ENCODE assay signal across 8 cellular contexts in the genomic region with DNA sequence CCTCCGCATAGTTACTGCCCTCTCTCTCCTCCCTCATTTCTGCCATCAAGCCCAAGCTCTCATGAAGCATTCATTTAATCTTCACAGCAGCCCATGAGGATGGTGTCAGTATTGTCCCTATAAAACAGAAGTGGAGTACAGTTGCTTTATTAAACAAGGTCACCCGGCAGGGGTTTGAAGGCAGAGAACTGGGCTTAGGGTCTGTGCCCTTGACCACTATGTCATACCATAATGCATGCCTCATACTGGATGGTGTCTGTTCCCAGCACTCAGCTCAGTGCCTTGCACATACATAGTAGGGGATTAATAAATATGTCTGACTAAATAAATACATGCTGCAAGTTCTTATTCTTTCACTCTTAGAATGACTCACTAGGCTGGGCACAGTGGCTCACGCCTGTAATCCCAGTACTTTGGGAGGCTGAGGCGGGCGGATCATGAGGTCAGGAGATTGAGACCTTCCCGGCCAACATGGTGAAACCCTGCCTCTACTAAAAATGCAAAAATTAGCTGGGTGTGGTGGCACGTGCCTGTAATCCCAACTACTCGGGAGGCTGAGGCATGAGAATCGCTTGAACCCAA. TPM values are rescaled to one million over a fixed set of nuclear protein-coding genes. Genes with fewer than 3 reads are reported as not detected.
A peak's percentile ranks its signal among the peaks of the same experiment; 100 is the strongest.
DNase-seq lines count a peak whose midpoint lies in the region; ATAC-seq and TF ChIP-seq lines count a peak whose summit lies in the region.
"Not testable (repeated sequence)": the region's sequence is repeated elsewhere in the genome, so short reads cannot be mapped to it uniquely, and the experiment has no call there.

No MANE protein-coding gene starts in this region.

- peak overlapping the region; percentile 93 for H3K27ac Mint-ChIP-seq in activated CD8-positive, alpha-beta T cell treated with anti-CD3 and anti-CD28 coated beads for 36 hours
- peak overlapping the region; percentile 90 for H3K27ac Mint-ChIP-seq in stimulated activated effector memory CD8-positive, alpha-beta T cell treated with anti-CD3 and anti-CD28 coated beads, Interleukin-12 subunit alpha, Interleukin-12 subunit beta, amount 100 ng/mL, for 72 hours

- not testable (repeated sequence) for H3K36me3 ChIP-seq in duodenal mucosa (ENCODE audit: control insufficient read depth in 1 of 2, insufficient read depth in 2 of 2, low read length in 2 of 2); lower lobe of right lung

- peak overlapping the region; percentile 41 to 68 for H3K9ac ChIP-seq in duodenal mucosa (ENCODE audit: low read depth in 1 of 2, low read length in 2 of 2)

- H3K27me3 ChIP-seq in duodenal mucosa (ENCODE audit: control insufficient read depth in 1 of 2, insufficient read depth in 2 of 2, low read length in 2 of 2); lower lobe of right lung (ENCODE audit: low read depth): not testable (repeated sequence)

- not testable (repeated sequence) for H3K9me3 Mint-ChIP-seq in activated CD8-positive, alpha-beta T cell treated with anti-CD3 and anti-CD28 coated beads for 36 hours; stimulated activated effector memory CD8-positive, alpha-beta T cell treated with anti-CD3 and anti-CD28 coated beads, Interleukin-12 subunit alpha, Interleukin-12 subunit beta, amount 100 ng/mL, for 72 hours

- not testable (repeated sequence) for H3K36me3 Mint-ChIP-seq in activated CD8-positive, alpha-beta T cell treated with anti-CD3 and anti-CD28 coated beads for 36 hours (ENCODE audit: low read depth)
- H3K36me3 Mint-ChIP-seq in stimulated activated effector memory CD8-positive, alpha-beta T cell treated with anti-CD3 and anti-CD28 coated beads, Interleukin-12 subunit alpha, Interleukin-12 subunit beta, amount 100 ng/mL, for 72 hours: peaks cover 30% of the 10 kb centered on the region

- DNase-seq in ELR (ENCODE audit: low read depth) (peak; percentile 62), M059J (ENCODE audit: low read depth) (peak; percentile 52)
- peak; percentile 64 for DNase-seq in activated CD8-positive, alpha-beta T cell treated with anti-CD3 and anti-CD28 coated beads for 36 hours
- not testable (repeated sequence) for DNase-seq in lower lobe of right lung
- DNase-seq in stimulated activated effector memory CD8-positive, alpha-beta T cell treated with anti-CD3 and anti-CD28 coated beads, Interleukin-12 subunit alpha, Interleukin-12 subunit beta, amount 100 ng/mL, for 72 hours (ENCODE audit: low spot score in 2 of 2): peak; percentile 13 to 82

- CTCF ChIA-PET in activated CD8-positive, alpha-beta T cell treated with anti-CD3 and anti-CD28 coated beads for 36 hours (lab: Charles Lee): interaction anchor here (0.8 to 3.0 kb wide), 12 partner anchors 11 to 148 kb away, joined by 3 to 19 read pairs (median 6); partner anchors contain the start of genes SEC11A and WDR73

- H3K4me3 ChIP-seq in duodenal mucosa (ENCODE audit: low read depth in 1 of 2, low read length in 2 of 2) (peak overlapping the region; percentile 58 to 68), lower lobe of right lung (peak overlapping the region; percentile 33)

- peaks cover 13 to 23% of the 10 kb centered on the region in 2 donors for H3K4me1 ChIP-seq in duodenal mucosa (ENCODE audit: control insufficient read depth in 1 of 2, insufficient read depth in 2 of 2, low read length in 2 of 2)
- peaks cover 21% of the 10 kb centered on the region for H3K4me1 ChIP-seq in lower lobe of right lung

- H3K27me3 Mint-ChIP-seq in activated CD8-positive, alpha-beta T cell treated with anti-CD3 and anti-CD28 coated beads for 36 hours: not testable (repeated sequence)

- POLR2A ChIA-PET in activated CD8-positive, alpha-beta T cell treated with anti-CD3 and anti-CD28 coated beads for 36 hours (lab: Charles Lee): interaction anchor here (0.6 to 3.9 kb wide), 11 partner anchors 10 to 672 kb away, joined by 4 to 42 read pairs (median 7); partner anchors contain the start of genes SEC11A, WDR73 and ZNF592

- H3K4me1 Mint-ChIP-seq in activated CD8-positive, alpha-beta T cell treated with anti-CD3 and anti-CD28 coated beads for 36 hours (ENCODE audit: low read depth): peaks cover 55% of the 10 kb centered on the region
- peaks cover 44% of the 10 kb centered on the region for H3K4me1 Mint-ChIP-seq in stimulated activated effector memory CD8-positive, alpha-beta T cell treated with anti-CD3 and anti-CD28 coated beads, Interleukin-12 subunit alpha, Interleukin-12 subunit beta, amount 100 ng/mL, for 72 hours

- ATAC-seq in GM21423 (IDR thresholded peaks at IDR 0.05; ENCODE audit: unreplicated experiment): peak; percentile 29
- ATAC-seq in HG03045 (IDR thresholded peaks at IDR 0.05; ENCODE audit: unreplicated experiment): peak; percentile 33
- ATAC-seq in activated CD8-positive, alpha-beta T cell treated with anti-CD3 and anti-CD28 coated beads for 36 hours: peak; percentile 42
- peak; percentile 53 to 61 for ATAC-seq in lower lobe of right lung
- peak; percentile 83 for ATAC-seq in stimulated activated effector memory CD8-positive, alpha-beta T cell treated with anti-CD3 and anti-CD28 coated beads, Interleukin-12 subunit alpha, Interleukin-12 subunit beta, amount 100 ng/mL, for 72 hours

- H3K27ac ChIP-seq in duodenal mucosa (ENCODE audit: low read depth, low read length) (peak overlapping the region; percentile 68), lower lobe of right lung (peak overlapping the region; percentile 75)

- H3K9me3 ChIP-seq in duodenal mucosa (ENCODE audit: control insufficient read depth in 1 of 2, low read length in 2 of 2); lower lobe of right lung: not testable (repeated sequence)

- not testable (repeated sequence) for TF ChIP-seq CTCF in activated CD8-positive, alpha-beta T cell treated with anti-CD3 and anti-CD28 coated beads for 36 hours (IDR thresholded peaks at IDR 0.05); lower lobe of right lung (IDR thresholded peaks at IDR 0.05)

- peak overlapping the region; percentile 61 for H3K4me3 Mint-ChIP-seq in activated CD8-positive, alpha-beta T cell treated with anti-CD3 and anti-CD28 coated beads for 36 hours
- peak overlapping the region; percentile 72 for H3K4me3 Mint-ChIP-seq in stimulated activated effector memory CD8-positive, alpha-beta T cell treated with anti-CD3 and anti-CD28 coated beads, Interleukin-12 subunit alpha, Interleukin-12 subunit beta, amount 100 ng/mL, for 72 hours

- intact Hi-C loops in activated CD8-positive, alpha-beta T cell treated with anti-CD3 and anti-CD28 coated beads for 36 hours (cut with micrococcal nuclease); lower lobe of right lung (cut with DNase I): not testable (repeated sequence)

RNA-seq across cellular contexts. Expression of gene ZNF592, which starts 12.8 kb away (rescaled TPM):
- 6.2 and 13.1 TPM in 2 replicates for total RNA-seq in M059J (2014; rRNA removed; shearing (Covaris generic))
- 10 to 100 TPM; 18.1 to 18.3 TPM for total RNA-seq in activated CD8-positive, alpha-beta T cell treated with anti-CD3 and anti-CD28 coated beads for 36 hours
- total RNA-seq in lower lobe of right lung: 34.8 TPM

RNA-seq across cellular contexts. Expression of gene SEC11A, which starts 19.6 kb away (rescaled TPM):
- 214 and 270 TPM in 2 replicates for total RNA-seq in M059J (2014; rRNA removed; shearing (Covaris generic))
- 10 to 100 TPM; 82.3 to 87.8 TPM for total RNA-seq in activated CD8-positive, alpha-beta T cell treated with anti-CD3 and anti-CD28 coated beads for 36 hours
- total RNA-seq in lower lobe of right lung: 205 TPM

Comparison
In these comparisons a context has a peak if more than half of its experiments do, and no peak if none do; other contexts are left out.
1. ATAC-seq: peak in every context shown above with its lines; median percentile 83 in stimulated activated effector memory CD8-positive, alpha-beta T cell treated with anti-CD3 and anti-CD28 coated beads, Interleukin-12 subunit alpha, Interleukin-12 subunit beta, amount 100 ng/mL, for 72 hours; 57 in lower lobe of right lung; 42 in activated CD8-positive, alpha-beta T cell treated with anti-CD3 and anti-CD28 coated beads for 36 hours; 33 in HG03045; 29 in GM21423.